In the genomic region with DNA sequence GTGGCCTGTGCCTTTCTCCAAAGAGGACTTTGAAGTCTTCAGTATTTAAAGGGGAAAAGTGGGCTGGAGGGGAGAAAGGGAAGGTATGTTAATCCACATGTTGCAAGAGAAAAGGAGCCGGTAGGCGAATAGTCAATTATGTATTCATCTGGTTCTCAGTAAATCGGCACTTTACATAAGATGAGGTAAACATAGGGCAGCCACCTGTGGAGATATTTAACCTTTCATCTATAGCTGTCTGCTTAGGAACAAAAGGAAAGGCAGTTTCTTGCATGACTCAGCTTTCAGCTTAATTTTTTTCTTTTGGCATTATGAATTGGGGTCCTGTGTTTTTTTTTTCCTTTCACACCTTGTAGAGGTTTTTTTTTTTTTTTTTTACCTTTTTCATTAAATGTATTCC, we compare ENCODE assay signal across 11 cellular contexts. TPM values are rescaled to one million over a fixed set of nuclear protein-coding genes. Genes with fewer than 3 reads are reported as not detected.
A peak's percentile ranks its signal among the peaks of the same experiment; 100 is the strongest.
DNase-seq lines count a peak whose midpoint lies in the region; ATAC-seq and TF ChIP-seq lines count a peak whose summit lies in the region.
"Had no signal": no experiment of that assay in that cellular context is flagged by ENCODE, and none has a peak within 500 bp of the region (broad histone marks: within the 10 kb centered on the region; RNA-seq: fewer than 3 reads in every experiment).

No MANE protein-coding gene starts in this region.

- peaks cover 4% of the 10 kb centered on the region for H3K9me3 Mint-ChIP-seq in activated T-cell treated with anti-CD3 and anti-CD28 coated beads, Interleukin-2, amount 50 U/mL, for 4 hours
- peaks cover 39% of the 10 kb centered on the region for H3K9me3 Mint-ChIP-seq in activated T-helper 2 cell treated with anti-CD3 and anti-CD28 coated beads, Interferon-gamma antibody, Interleukin-2, Interleukin-4, amounts not matched to agents 10 μg/mL and 5 μg/mL and 100 μg/mL, durations not matched to agents 14 hours and 24 hours and 36 hours
- H3K9me3 Mint-ChIP-seq: dendritic cell treated with granulocyte-macrophage colony-stimulating factor and Interleukin-4, amounts not matched to agents 40 ng/mL and 50 ng/mL, for 4 days had no signal

- no peaks in the 10 kb centered on the region for H3K27me3 ChIP-seq in smooth muscle cell (ENCODE audit: low read depth)

- H3K9ac ChIP-seq in smooth muscle cell (ENCODE audit: low read depth), result no peak overlapping the region

- no peak overlapping the region for H3K4me2 ChIP-seq in smooth muscle cell

- 34% methylated on average over 3 of the region's 3 CpGs for WGBS in smooth muscle cell (ENCODE audit: low lambda C conversion rate)

- H2AFZ ChIP-seq in smooth muscle cell (ENCODE audit: low read depth), result no peak overlapping the region

- intact Hi-C loops in activated T-helper 2 cell treated with anti-CD3 and anti-CD28 coated beads, Interferon-gamma antibody, Interleukin-2, Interleukin-4, amounts not matched to agents 10 μg/mL and 5 μg/mL and 100 μg/mL, durations not matched to agents 14 hours and 24 hours and 36 hours (cut with micrococcal nuclease), result no loop called here

- no peaks in the 10 kb centered on the region for H3K79me2 ChIP-seq in smooth muscle cell (ENCODE audit: low read depth)

- H3K4me1 ChIP-seq in smooth muscle cell (ENCODE audit: low read depth), result peaks cover 3% of the 10 kb centered on the region

- H3K4me1 Mint-ChIP-seq in activated T-cell treated with anti-CD3 and anti-CD28 coated beads, Interleukin-2, amount 50 U/mL, for 4 hours (ENCODE audit: low read depth), result peaks cover 86% of the 10 kb centered on the region
- H3K4me1 Mint-ChIP-seq in activated T-helper 2 cell treated with anti-CD3 and anti-CD28 coated beads, Interferon-gamma antibody, Interleukin-2, Interleukin-4, amounts not matched to agents 10 μg/mL and 5 μg/mL and 100 μg/mL, durations not matched to agents 14 hours and 24 hours and 36 hours (ENCODE audit: low read depth), result peaks cover 51% of the 10 kb centered on the region

- peak overlapping the region; percentile 75 for H3K27ac ChIP-seq in smooth muscle cell (ENCODE audit: low read depth)

- no peaks in the 10 kb centered on the region for H4K20me1 ChIP-seq in smooth muscle cell (ENCODE audit: low read depth)

- H3K27ac Mint-ChIP-seq in activated T-helper 2 cell treated with anti-CD3 and anti-CD28 coated beads, Interferon-gamma antibody, Interleukin-2, Interleukin-4, amounts not matched to agents 10 μg/mL and 5 μg/mL and 100 μg/mL, durations not matched to agents 14 hours and 24 hours and 36 hours, result peak overlapping the region; percentile 54

- no peaks in the 10 kb centered on the region for H3F3A ChIP-seq in smooth muscle cell (ENCODE audit: low read depth)

- H3K4me3 Mint-ChIP-seq in activated T-cell treated with anti-CD3 and anti-CD28 coated beads, Interleukin-2, amount 50 U/mL, for 4 hours, result no peak overlapping the region
- H3K4me3 Mint-ChIP-seq in activated T-helper 2 cell treated with anti-CD3 and anti-CD28 coated beads, Interferon-gamma antibody, Interleukin-2, Interleukin-4, amounts not matched to agents 10 μg/mL and 5 μg/mL and 100 μg/mL, durations not matched to agents 14 hours and 24 hours and 36 hours (ENCODE audit: low read depth), result no peak overlapping the region
- H3K4me3 Mint-ChIP-seq: dendritic cell treated with granulocyte-macrophage colony-stimulating factor and Interleukin-4, amounts not matched to agents 40 ng/mL and 50 ng/mL, for 4 days had no signal

- peak; percentile 56 to 58 for ATAC-seq in activated T-cell treated with anti-CD3 and anti-CD28 coated beads, Interleukin-2, amount 50 U/mL, for 4 hours
- ATAC-seq in GM21528 (IDR thresholded peaks at IDR 0.05; ENCODE audit: low FRiP score, unreplicated experiment) (no peak), HG03108 (IDR thresholded peaks at IDR 0.05; ENCODE audit: unreplicated experiment) (no peak)
- ATAC-seq: HCT116 had no signal

- H3K27me3 Mint-ChIP-seq in activated T-cell treated with anti-CD3 and anti-CD28 coated beads, Interleukin-2, amount 50 U/mL, for 4 hours (ENCODE audit: low read depth), result no peaks in the 10 kb centered on the region
- no peaks in the 10 kb centered on the region for H3K27me3 Mint-ChIP-seq in activated T-helper 2 cell treated with anti-CD3 and anti-CD28 coated beads, Interferon-gamma antibody, Interleukin-2, Interleukin-4, amounts not matched to agents 10 μg/mL and 5 μg/mL and 100 μg/mL, durations not matched to agents 14 hours and 24 hours and 36 hours (ENCODE audit: low read depth)
- H3K27me3 Mint-ChIP-seq: dendritic cell treated with granulocyte-macrophage colony-stimulating factor and Interleukin-4, amounts not matched to agents 40 ng/mL and 50 ng/mL, for 4 days had no signal

- DNase-seq in activated T-cell treated with anti-CD3 and anti-CD28 coated beads, Interleukin-2, amount 50 U/mL, for 4 hours, result no peak
- DNase-seq in activated T-cell treated with anti-CD3 and anti-CD28 coated beads for 4 hours (no peak), NCI-H146 (lab: John Stamatoyannopoulos, UW) (peak; percentile 79), smooth muscle cell (lab: John Stamatoyannopoulos, UW; ENCODE audit: unreplicated experiment) (no peak), SKM-1 treated with dmso at 0.1 percent for 144 hours (lab: John Stamatoyannopoulos, UW; ENCODE audit: unreplicated experiment) (no peak)
- DNase-seq in activated T-helper 2 cell treated with anti-CD3 and anti-CD28 coated beads, Interferon-gamma antibody, Interleukin-2, Interleukin-4, amounts not matched to agents 10 μg/mL and 5 μg/mL and 100 μg/mL, durations not matched to agents 14 hours and 24 hours and 36 hours (ENCODE audit: low spot score), result no peak
- DNase-seq: NCI-H1105 had no signal

- no peak overlapping the region for H3K4me3 ChIP-seq in smooth muscle cell

- TF ChIP-seq CTCF in smooth muscle cell (IDR thresholded peaks at IDR 0.05; ENCODE audit: borderline replicate concordance, insufficient read depth, poor library complexity, severe bottlenecking), result no peak

- no peaks in the 10 kb centered on the region for H3K9me3 ChIP-seq in smooth muscle cell (replicated peaks; ENCODE audit: low read depth)

- H3K36me3 Mint-ChIP-seq in activated T-cell treated with anti-CD3 and anti-CD28 coated beads, Interleukin-2, amount 50 U/mL, for 4 hours (ENCODE audit: insufficient read depth), result peaks cover 37% of the 10 kb centered on the region
- H3K36me3 Mint-ChIP-seq in activated T-helper 2 cell treated with anti-CD3 and anti-CD28 coated beads, Interferon-gamma antibody, Interleukin-2, Interleukin-4, amounts not matched to agents 10 μg/mL and 5 μg/mL and 100 μg/mL, durations not matched to agents 14 hours and 24 hours and 36 hours (ENCODE audit: low read depth), result peaks cover 97% of the 10 kb centered on the region

- no peaks in the 10 kb centered on the region for H3K36me3 ChIP-seq in smooth muscle cell (ENCODE audit: low read depth)

RNA-seq across cellular contexts. Expression of gene FGD3, which starts 42.2 kb away (rescaled TPM):
- total RNA-seq in activated T-cell treated with anti-CD3 and anti-CD28 coated beads, Interleukin-2, amount 50 U/mL, for 4 hours, result 10 to 100 TPM; 32.5 to 36.3 (median 32.6) TPM
- 41.4 and 42.9 TPM in 2 replicates for total RNA-seq in activated T-helper 2 cell treated with anti-CD3 and anti-CD28 coated beads, Interferon-gamma antibody, Interleukin-2, Interleukin-4, amounts not matched to agents 10 μg/mL and 5 μg/mL and 100 μg/mL, durations not matched to agents 14 hours and 24 hours and 36 hours
- 2.0 and 2.1 TPM in 2 replicates for total RNA-seq in smooth muscle cell
- polyA plus RNA-seq in smooth muscle cell, result 1.1 and 3.1 TPM in 2 replicates

Comparison
In these comparisons a context has a peak if more than half of its experiments do, and no peak if none do; other contexts are left out.
1. ATAC-seq: peak in activated T-cell treated with anti-CD3 and anti-CD28 coated beads, Interleukin-2, amount 50 U/mL, for 4 hours (2 of 2); none in GM21528 (single experiment) and HG03108 (single experiment).
2. RNA of gene FGD3, which starts 42.2 kb away (total RNA-seq): 41.4 to 42.9 TPM in activated T-helper 2 cell treated with anti-CD3 and anti-CD28 coated beads, Interferon-gamma antibody, Interleukin-2, Interleukin-4, amounts not matched to agents 10 μg/mL and 5 μg/mL and 100 μg/mL, durations not matched to agents 14 hours and 24 hours and 36 hours and 32.5 to 36.3 TPM in activated T-cell treated with anti-CD3 and anti-CD28 coated beads, Interleukin-2, amount 50 U/mL, for 4 hours; 2.0 to 2.1 TPM in smooth muscle cell; every median in the first group is over 10 times any median in the second.